In genomic region chr6:63635563-63636515, GRCh38 we compare ENCODE assay signal across 1 cellular context.
TF ChIP-seq lines count a peak whose summit lies in the region.

PHF3 (plus strand) TSS chr6:63635802; CDS start chr6:63646552, 10,750 bp downstream.

TF ChIP-seq in HepG2, 621 proteins besides CTCF, POLR2A, EP300 and RAD21 (continued from another document and continues in another):
- TF ChIP-seq RERE (CRISPR knock-in tag; IDR thresholded peaks at IDR 0.05; ENCODE audit: low read depth): peak; percentile 48
- TF ChIP-seq ZNF777 (CRISPR knock-in tag; IDR thresholded peaks at IDR 0.05): peak; percentile 96
- TF ChIP-seq ZMAT5 (CRISPR knock-in tag; IDR thresholded peaks at IDR 0.05; ENCODE audit: borderline replicate concordance, low read depth): no peak
- TF ChIP-seq CCDC6 (CRISPR knock-in tag; IDR thresholded peaks at IDR 0.05): peak; percentile 82; the same call in 1 of the 2 replicates
- TF ChIP-seq HMG20B (CRISPR knock-in tag; conservative IDR thresholded peaks at IDR 0.05): peak; percentile 76
- no peak for TF ChIP-seq NFIC (IDR thresholded peaks at IDR 0.05; ENCODE audit: low read length)
- peak; percentile 94 for TF ChIP-seq ZNF280D (CRISPR knock-in tag; IDR thresholded peaks at IDR 0.05)
- TF ChIP-seq ZNF232 (CRISPR knock-in tag; IDR thresholded peaks at IDR 0.05; ENCODE audit: borderline replicate concordance): peak; percentile 81
- TF ChIP-seq WIZ (CRISPR knock-in tag; IDR thresholded peaks at IDR 0.05): peak; percentile 95
- TF ChIP-seq ZNF142 (CRISPR knock-in tag; IDR thresholded peaks at IDR 0.05): peak; percentile 95
- TF ChIP-seq HNF1A (IDR thresholded peaks at IDR 0.05; ENCODE audit: low read depth): no peak
- peak; percentile 90 for TF ChIP-seq HNF1A (CRISPR knock-in tag; IDR thresholded peaks at IDR 0.05; ENCODE audit: borderline replicate concordance)
- TF ChIP-seq ZNF160 (CRISPR knock-in tag; IDR thresholded peaks at IDR 0.05): peak; percentile 62; the same call in 1 of the 2 replicates
- TF ChIP-seq ZNF207 (IDR thresholded peaks at IDR 0.05; ENCODE audit: borderline replicate concordance): no peak
- peak; percentile 91; the same call in 1 of the 2 replicates for TF ChIP-seq ZBTB49 (CRISPR knock-in tag; IDR thresholded peaks at IDR 0.05; ENCODE audit: borderline replicate concordance)
- TF ChIP-seq YY1 (IDR thresholded peaks at IDR 0.05; ENCODE audit: insufficient read depth, insufficient replicate concordance, low read depth, low read length): peak; percentile 90
- peak; percentile 96 for TF ChIP-seq FOXA3 (CRISPR knock-in tag; IDR thresholded peaks at IDR 0.05)
- peak; percentile 94 for TF ChIP-seq ZNF430 (CRISPR knock-in tag; IDR thresholded peaks at IDR 0.05)
- peak; percentile 90 for TF ChIP-seq ZNF800 (CRISPR knock-in tag; IDR thresholded peaks at IDR 0.05)
- TF ChIP-seq ZBTB43 (CRISPR knock-in tag; conservative IDR thresholded peaks at IDR 0.05): peak; percentile 88
- peak; percentile 41; the same call in 1 of the 2 replicates for TF ChIP-seq ZNF850 (CRISPR knock-in tag; conservative IDR thresholded peaks at IDR 0.05)
- peak; percentile 88; the same call in 1 of the 2 replicates for TF ChIP-seq ZNF562 (CRISPR knock-in tag; IDR thresholded peaks at IDR 0.05; ENCODE audit: borderline replicate concordance)
- no peak for TF ChIP-seq THYN1 (CRISPR knock-in tag; IDR thresholded peaks at IDR 0.05; ENCODE audit: borderline replicate concordance, low read depth)
- no peak for TF ChIP-seq ATRX (CRISPR knock-in tag; IDR thresholded peaks at IDR 0.05; ENCODE audit: borderline replicate concordance)
